1 cellular context compared by ENCODE assay signal in genomic region chr6:116954938-116955337, GRCh38.
TF ChIP-seq lines count a peak whose summit lies in the region.

No MANE protein-coding gene starts in this region.

TF ChIP-seq in HepG2, 621 proteins besides CTCF, POLR2A, EP300 and RAD21 (continued from another document and continues in another):
- TF ChIP-seq, protein P1, sequence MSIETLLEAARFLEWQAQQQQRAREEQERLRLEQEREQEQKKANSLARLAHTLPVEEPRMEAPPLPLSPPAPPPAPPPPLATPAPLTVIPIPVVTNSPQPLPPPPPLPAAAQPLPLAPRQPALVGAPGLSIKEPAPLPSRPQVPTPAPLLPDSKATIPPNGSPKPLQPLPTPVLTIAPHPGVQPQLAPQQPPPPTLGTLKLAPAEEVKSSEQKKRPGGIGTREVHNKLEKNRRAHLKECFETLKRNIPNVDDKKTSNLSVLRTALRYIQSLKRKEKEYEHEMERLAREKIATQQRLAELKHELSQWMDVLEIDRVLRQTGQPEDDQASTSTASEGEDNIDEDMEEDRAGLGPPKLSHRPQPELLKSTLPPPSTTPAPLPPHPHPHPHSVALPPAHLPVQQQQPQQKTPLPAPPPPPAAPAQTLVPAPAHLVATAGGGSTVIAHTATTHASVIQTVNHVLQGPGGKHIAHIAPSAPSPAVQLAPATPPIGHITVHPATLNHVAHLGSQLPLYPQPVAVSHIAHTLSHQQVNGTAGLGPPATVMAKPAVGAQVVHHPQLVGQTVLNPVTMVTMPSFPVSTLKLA (IDR thresholded peaks at IDR 0.05): no peak
- TF ChIP-seq PCBP1 (IDR thresholded peaks at IDR 0.05; ENCODE audit: borderline replicate concordance, low read depth, low read length) (no peak), DZIP1 (CRISPR knock-in tag; IDR thresholded peaks at IDR 0.05) (no peak), GATA4 (IDR thresholded peaks at IDR 0.05; ENCODE audit: borderline replicate concordance, low read depth) (no peak), ZNF710 (CRISPR knock-in tag; IDR thresholded peaks at IDR 0.05; ENCODE audit: borderline replicate concordance) (peak; percentile 6; the same call in 1 of the 2 replicates), HCFC1 (IDR thresholded peaks at IDR 0.05; ENCODE audit: low read depth, low read length) (no peak), MED1 (CRISPR knock-in tag; IDR thresholded peaks at IDR 0.05) (0 out of 2 replicates have a peak, but pooled peaks have one; percentile 43), ZNF788 (CRISPR knock-in tag; IDR thresholded peaks at IDR 0.05; ENCODE audit: borderline replicate concordance) (no peak), ZNF770 (CRISPR knock-in tag; IDR thresholded peaks at IDR 0.05) (no peak), ZNF839 (CRISPR knock-in tag; IDR thresholded peaks at IDR 0.05; ENCODE audit: borderline replicate concordance) (no peak), ZNF407 (CRISPR knock-in tag; IDR thresholded peaks at IDR 0.05; ENCODE audit: not compliant biosample characterization) (no peak), HOMEZ (CRISPR knock-in tag; IDR thresholded peaks at IDR 0.05; ENCODE audit: low read depth) (peak; percentile 44; the same call in 1 of the 2 replicates), AKAP8 (CRISPR knock-in tag; IDR thresholded peaks at IDR 0.05) (no peak), MEIS2 (CRISPR knock-in tag; IDR thresholded peaks at IDR 0.05) (no peak), NPAS2 (CRISPR knock-in tag; IDR thresholded peaks at IDR 0.05; ENCODE audit: borderline replicate concordance) (no peak), GRHL1 (CRISPR knock-in tag; conservative IDR thresholded peaks at IDR 0.05) (no peak), ZFX (CRISPR knock-in tag; IDR thresholded peaks at IDR 0.05; ENCODE audit: low read depth) (no peak), ETV5 (CRISPR knock-in tag; IDR thresholded peaks at IDR 0.05; ENCODE audit: borderline replicate concordance) (no peak), GFI1 (CRISPR knock-in tag; IDR thresholded peaks at IDR 0.05; ENCODE audit: borderline replicate concordance) (peak; percentile 51; the same call in 1 of the 2 replicates), ZNF282 (IDR thresholded peaks at IDR 0.05; ENCODE audit: partially characterized antibody) (no peak), ZC3H4 (CRISPR knock-in tag; IDR thresholded peaks at IDR 0.05; ENCODE audit: borderline replicate concordance) (no peak), PHF5A (CRISPR knock-in tag; IDR thresholded peaks at IDR 0.05; ENCODE audit: low read depth, unreplicated experiment) (peak; percentile 20), DPF2 (CRISPR knock-in tag; IDR thresholded peaks at IDR 0.05; ENCODE audit: borderline replicate concordance, low read depth) (no peak), ZNF496 (CRISPR knock-in tag; IDR thresholded peaks at IDR 0.05; ENCODE audit: insufficient replicate concordance) (no peak), FOSL2 (CRISPR knock-in tag; IDR thresholded peaks at IDR 0.05) (no peak)
- TF ChIP-seq, protein P2, sequence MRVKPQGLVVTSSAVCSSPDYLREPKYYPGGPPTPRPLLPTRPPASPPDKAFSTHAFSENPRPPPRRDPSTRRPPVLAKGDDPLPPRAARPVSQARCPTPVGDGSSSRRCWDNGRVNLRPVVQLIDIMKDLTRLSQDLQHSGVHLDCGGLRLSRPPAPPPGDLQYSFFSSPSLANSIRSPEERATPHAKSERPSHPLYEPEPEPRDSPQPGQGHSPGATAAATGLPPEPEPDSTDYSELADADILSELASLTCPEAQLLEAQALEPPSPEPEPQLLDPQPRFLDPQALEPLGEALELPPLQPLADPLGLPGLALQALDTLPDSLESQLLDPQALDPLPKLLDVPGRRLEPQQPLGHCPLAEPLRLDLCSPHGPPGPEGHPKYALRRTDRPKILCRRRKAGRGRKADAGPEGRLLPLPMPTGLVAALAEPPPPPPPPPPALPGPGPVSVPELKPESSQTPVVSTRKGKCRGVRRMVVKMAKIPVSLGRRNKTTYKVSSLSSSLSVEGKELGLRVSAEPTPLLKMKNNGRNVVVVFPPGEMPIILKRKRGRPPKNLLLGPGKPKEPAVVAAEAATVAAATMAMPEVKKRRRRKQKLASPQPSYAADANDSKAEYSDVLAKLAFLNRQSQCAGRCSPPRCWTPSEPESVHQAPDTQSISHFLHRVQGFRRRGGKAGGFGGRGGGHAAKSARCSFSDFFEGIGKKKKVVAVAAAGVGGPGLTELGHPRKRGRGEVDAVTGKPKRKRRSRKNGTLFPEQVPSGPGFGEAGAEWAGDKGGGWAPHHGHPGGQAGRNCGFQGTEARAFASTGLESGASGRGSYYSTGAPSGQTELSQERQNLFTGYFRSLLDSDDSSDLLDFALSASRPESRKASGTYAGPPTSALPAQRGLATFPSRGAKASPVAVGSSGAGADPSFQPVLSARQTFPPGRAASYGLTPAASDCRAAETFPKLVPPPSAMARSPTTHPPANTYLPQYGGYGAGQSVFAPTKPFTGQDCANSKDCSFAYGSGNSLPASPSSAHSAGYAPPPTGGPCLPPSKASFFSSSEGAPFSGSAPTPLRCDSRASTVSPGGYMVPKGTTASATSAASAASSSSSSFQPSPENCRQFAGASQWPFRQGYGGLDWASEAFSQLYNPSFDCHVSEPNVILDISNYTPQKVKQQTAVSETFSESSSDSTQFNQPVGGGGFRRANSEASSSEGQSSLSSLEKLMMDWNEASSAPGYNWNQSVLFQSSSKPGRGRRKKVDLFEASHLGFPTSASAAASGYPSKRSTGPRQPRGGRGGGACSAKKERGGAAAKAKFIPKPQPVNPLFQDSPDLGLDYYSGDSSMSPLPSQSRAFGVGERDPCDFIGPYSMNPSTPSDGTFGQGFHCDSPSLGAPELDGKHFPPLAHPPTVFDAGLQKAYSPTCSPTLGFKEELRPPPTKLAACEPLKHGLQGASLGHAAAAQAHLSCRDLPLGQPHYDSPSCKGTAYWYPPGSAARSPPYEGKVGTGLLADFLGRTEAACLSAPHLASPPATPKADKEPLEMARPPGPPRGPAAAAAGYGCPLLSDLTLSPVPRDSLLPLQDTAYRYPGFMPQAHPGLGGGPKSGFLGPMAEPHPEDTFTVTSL (CRISPR knock-in tag; IDR thresholded peaks at IDR 0.05; ENCODE audit: borderline replicate concordance): peak; percentile 62; the same call in 1 of the 2 replicates
